In the genomic region with DNA sequence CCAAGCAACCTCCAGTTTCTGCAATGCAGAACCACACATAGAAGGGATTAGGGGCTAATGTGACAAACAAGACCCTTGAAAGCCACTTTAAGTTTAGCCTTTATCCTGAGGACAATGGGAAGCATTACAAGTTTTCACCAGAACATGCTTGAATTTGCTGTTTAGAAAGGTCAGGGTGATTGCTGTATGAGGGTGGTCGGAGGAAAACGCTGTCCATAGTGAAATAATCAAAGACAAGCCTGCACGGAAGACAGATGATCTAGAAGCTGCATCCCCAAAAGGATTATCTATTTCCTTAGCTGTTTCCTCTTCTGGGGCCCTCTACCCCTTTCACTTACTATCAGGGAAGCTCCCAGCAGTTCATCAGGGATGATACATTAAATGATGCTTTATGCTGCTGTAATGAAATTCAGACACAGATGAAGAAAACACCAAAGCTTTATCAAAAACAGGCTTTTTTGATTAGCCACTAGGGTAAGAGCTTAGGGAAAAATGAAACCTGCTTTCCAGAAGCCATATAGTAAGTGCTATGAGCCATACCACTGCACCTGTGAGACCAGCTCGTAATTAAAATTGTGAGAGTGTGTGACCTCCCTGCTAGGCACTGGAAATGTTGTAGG, we compare ENCODE assay signal across 31 cellular contexts. TPM values are rescaled to one million over a fixed set of nuclear protein-coding genes. Genes with fewer than 3 reads are reported as not detected.
"Had no signal": no experiment of that assay in that cellular context is flagged by ENCODE, and none has a peak within 500 bp of the region (broad histone marks: within the 10 kb centered on the region; RNA-seq: fewer than 3 reads in every experiment).

No MANE protein-coding gene starts in this region.

- H3K4me3 Mint-ChIP-seq: endodermal cell; naive B cell; nephron progenitor cell; stimulated activated memory B cell treated with anti-CD40 and anti-IgM and Interleukin-4, amounts not matched to agents 10 μg/mL and 1 μg/mL and 100 μg/mL, for 72 hours; stimulated activated naive CD8-positive, alpha-beta T cell treated with anti-CD3 and anti-CD28 coated beads, Interleukin-15, Interleukin-2, amounts not matched to agents 100 ng/mL and 50 ng/mL, for 24 hours had no signal

- H3K27ac ChIP-seq: colonic mucosa, gastroesophageal sphincter, left ventricle myocardium inferior, psoas muscle, spleen, tibial artery, upper lobe of right lung, vagina had no signal

- H3K9me3 ChIP-seq: colonic mucosa, gastroesophageal sphincter, left ventricle myocardium inferior, psoas muscle, spleen, tibial artery, upper lobe of right lung, vagina had no signal

- H3K4me1 Mint-ChIP-seq: nephron progenitor cell had no signal

- DNase-seq: colonic mucosa; dermis blood vessel endothelial cell; effector CD4-positive, alpha-beta T cell; erythroblast; glutamatergic neuron; kidney; left cardiac atrium; left ventricle myocardium inferior; mesenchymal stem cell; naive B cell; nephron progenitor cell; psoas muscle; retina; spleen; stimulated activated CD4-positive, alpha-beta T cell treated with anti-CD3 and anti-CD28 coated beads, Interleukin-15, amount 100 ng/mL, for 24 hours; stimulated activated CD4-positive, alpha-beta T cell treated with anti-CD3 and anti-CD28 coated beads, Interleukin-1b, Interleukin-23, amount 100 ng/mL, for 48 hours; stimulated activated CD4-positive, alpha-beta T cell treated with anti-CD3 and anti-CD28 coated beads, Interleukin-4, amount 100 ng/mL, for 24 hours; tibial artery; upper lobe of right lung had no signal

- H3K27ac Mint-ChIP-seq: endodermal cell; nephron progenitor cell; stimulated activated memory B cell treated with anti-CD40 and anti-IgM and Interleukin-4, amounts not matched to agents 10 μg/mL and 1 μg/mL and 100 μg/mL, for 72 hours; stimulated activated naive CD8-positive, alpha-beta T cell treated with anti-CD3 and anti-CD28 coated beads, Interleukin-15, Interleukin-2, amounts not matched to agents 100 ng/mL and 50 ng/mL, for 24 hours had no signal

- H3K4me1 ChIP-seq: colonic mucosa, gastroesophageal sphincter, left ventricle myocardium inferior, psoas muscle, spleen, tibial artery, upper lobe of right lung, vagina had no signal

- FAIRE-seq: endothelial cell of umbilical vein, kidney had no signal

- H3K9me3 Mint-ChIP-seq: endodermal cell; naive B cell; nephron progenitor cell; stimulated activated memory B cell treated with anti-CD40 and anti-IgM and Interleukin-4, amounts not matched to agents 10 μg/mL and 1 μg/mL and 100 μg/mL, for 72 hours; stimulated activated naive CD8-positive, alpha-beta T cell treated with anti-CD3 and anti-CD28 coated beads, Interleukin-15, Interleukin-2, amounts not matched to agents 100 ng/mL and 50 ng/mL, for 24 hours had no signal

- H3K4me3 ChIP-seq: colonic mucosa, gastroesophageal sphincter, left ventricle myocardium inferior, lung, psoas muscle, spleen, tibial artery, upper lobe of right lung, vagina had no signal

- H3K36me3 ChIP-seq: colonic mucosa, gastroesophageal sphincter, left ventricle myocardium inferior, tibial artery, upper lobe of right lung, vagina had no signal

- H3K27me3 ChIP-seq: colonic mucosa, gastroesophageal sphincter, spleen, tibial artery, upper lobe of right lung, vagina had no signal

- H3K27me3 Mint-ChIP-seq: naive B cell; stimulated activated memory B cell treated with anti-CD40 and anti-IgM and Interleukin-4, amounts not matched to agents 10 μg/mL and 1 μg/mL and 100 μg/mL, for 72 hours; stimulated activated naive CD8-positive, alpha-beta T cell treated with anti-CD3 and anti-CD28 coated beads, Interleukin-15, Interleukin-2, amounts not matched to agents 100 ng/mL and 50 ng/mL, for 24 hours had no signal

- ATAC-seq: gastroesophageal sphincter; left cardiac atrium; psoas muscle; sciatic nerve; stimulated activated memory B cell treated with anti-CD40 and anti-IgM and Interleukin-4, amounts not matched to agents 10 μg/mL and 1 μg/mL and 100 μg/mL, for 72 hours; upper lobe of right lung had no signal

RNA-seq across cellular contexts. Expression of gene HAL, which starts 6.5 kb away (rescaled TPM):
- total RNA-seq: fibroblast of villous mesenchyme, left ventricle myocardium inferior had no signal

RNA-seq across cellular contexts. Expression of gene AMDHD1, which starts 46.5 kb away (rescaled TPM):
- total RNA-seq: dermis blood vessel endothelial cell, endothelial cell of umbilical vein, fibroblast of villous mesenchyme had no signal
- polyA plus RNA-seq: endothelial cell of umbilical vein had no signal

RNA-seq across cellular contexts. Expression of gene CCDC38, which starts 47.2 kb away (rescaled TPM):
- total RNA-seq: colonic mucosa, dermis blood vessel endothelial cell, endothelial cell of umbilical vein, fibroblast of lung, fibroblast of villous mesenchyme, gastroesophageal sphincter, skeletal muscle tissue, temporal lobe, upper lobe of right lung, vagina had no signal
- polyA plus RNA-seq: endothelial cell of umbilical vein had no signal
